Comparison of ENCODE assay signal across 2 cellular contexts in genomic region chr9:38277601-38278200, GRCh38.
TF ChIP-seq lines count a peak whose summit lies in the region.

No MANE protein-coding gene starts in this region.

TF ChIP-seq in GM23338, 12 proteins besides CTCF, POLR2A, EP300 and RAD21:
- TF ChIP-seq ZNF462 (CRISPR knock-in tag; IDR thresholded peaks at IDR 0.05) (no peak), POLR2AphosphoS5 (IDR thresholded peaks at IDR 0.05; ENCODE audit: low read depth) (no peak), NANOG (IDR thresholded peaks at IDR 0.05; ENCODE audit: borderline replicate concordance) (no peak)
- TF ChIP-seq, protein P1, sequence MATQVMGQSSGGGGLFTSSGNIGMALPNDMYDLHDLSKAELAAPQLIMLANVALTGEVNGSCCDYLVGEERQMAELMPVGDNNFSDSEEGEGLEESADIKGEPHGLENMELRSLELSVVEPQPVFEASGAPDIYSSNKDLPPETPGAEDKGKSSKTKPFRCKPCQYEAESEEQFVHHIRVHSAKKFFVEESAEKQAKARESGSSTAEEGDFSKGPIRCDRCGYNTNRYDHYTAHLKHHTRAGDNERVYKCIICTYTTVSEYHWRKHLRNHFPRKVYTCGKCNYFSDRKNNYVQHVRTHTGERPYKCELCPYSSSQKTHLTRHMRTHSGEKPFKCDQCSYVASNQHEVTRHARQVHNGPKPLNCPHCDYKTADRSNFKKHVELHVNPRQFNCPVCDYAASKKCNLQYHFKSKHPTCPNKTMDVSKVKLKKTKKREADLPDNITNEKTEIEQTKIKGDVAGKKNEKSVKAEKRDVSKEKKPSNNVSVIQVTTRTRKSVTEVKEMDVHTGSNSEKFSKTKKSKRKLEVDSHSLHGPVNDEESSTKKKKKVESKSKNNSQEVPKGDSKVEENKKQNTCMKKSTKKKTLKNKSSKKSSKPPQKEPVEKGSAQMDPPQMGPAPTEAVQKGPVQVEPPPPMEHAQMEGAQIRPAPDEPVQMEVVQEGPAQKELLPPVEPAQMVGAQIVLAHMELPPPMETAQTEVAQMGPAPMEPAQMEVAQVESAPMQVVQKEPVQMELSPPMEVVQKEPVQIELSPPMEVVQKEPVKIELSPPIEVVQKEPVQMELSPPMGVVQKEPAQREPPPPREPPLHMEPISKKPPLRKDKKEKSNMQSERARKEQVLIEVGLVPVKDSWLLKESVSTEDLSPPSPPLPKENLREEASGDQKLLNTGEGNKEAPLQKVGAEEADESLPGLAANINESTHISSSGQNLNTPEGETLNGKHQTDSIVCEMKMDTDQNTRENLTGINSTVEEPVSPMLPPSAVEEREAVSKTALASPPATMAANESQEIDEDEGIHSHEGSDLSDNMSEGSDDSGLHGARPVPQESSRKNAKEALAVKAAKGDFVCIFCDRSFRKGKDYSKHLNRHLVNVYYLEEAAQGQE (IDR thresholded peaks at IDR 0.05; ENCODE audit: unreplicated experiment): no peak
TF ChIP-seq in GM23338: peak in this region for 0.

TF ChIP-seq in H1, 55 proteins besides CTCF, POLR2A, EP300 and RAD21:
- no peak for TF ChIP-seq KDM5A (IDR thresholded peaks at IDR 0.05; ENCODE audit: low read length)
